20 cellular contexts compared by ENCODE assay signal in the genomic region with DNA sequence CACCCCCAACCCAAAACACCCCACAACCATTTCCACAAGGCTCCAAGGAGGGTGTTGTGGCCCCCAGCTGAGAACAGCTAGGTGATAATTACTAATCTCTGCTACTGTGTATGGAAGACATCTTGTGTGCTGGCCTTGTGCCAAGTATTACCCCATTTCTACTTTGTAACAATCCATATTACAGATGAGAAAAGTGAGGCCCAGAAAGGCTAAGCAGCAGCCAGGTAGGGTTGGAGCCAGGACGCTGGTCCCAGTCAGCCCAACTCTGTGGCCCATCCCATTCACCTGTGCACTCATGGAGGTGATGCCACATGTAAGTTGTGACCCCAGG.
"Had no signal": no experiment of that assay in that cellular context is flagged by ENCODE, and none has a peak within 500 bp of the region (broad histone marks: within the 10 kb centered on the region; RNA-seq: fewer than 3 reads in every experiment).

No MANE protein-coding gene starts in this region.

- DNase-seq: cortex of kidney; dorsolateral prefrontal cortex; effector CD8-positive, alpha-beta T cell; heart right ventricle; kidney glomerular epithelial cell; mammary epithelial cell; occipital lobe; pancreas; right cardiac atrium; stimulated activated CD4-positive, alpha-beta T cell treated with anti-CD3 and anti-CD28 coated beads, Interleukin-2, amount 100 ng/mL, for 48 hours; stimulated activated naive CD4-positive, alpha-beta T cell treated with Interleukin-2 at 50 U/mL for 16 hours; trophoblast cell had no signal

- ATAC-seq: esophagus mucosa; heart right ventricle; naive thymus-derived CD8-positive, alpha-beta T cell; pancreas; right cardiac atrium had no signal

- H3K36me3 Mint-ChIP-seq: naive thymus-derived CD8-positive, alpha-beta T cell had no signal

- H3K27me3 ChIP-seq: dorsolateral prefrontal cortex, heart right ventricle, pancreas had no signal

- H3K4me1 ChIP-seq: pancreas had no signal

- H3K27ac ChIP-seq: dorsolateral prefrontal cortex, heart right ventricle, pancreas had no signal

- H3K27me3 Mint-ChIP-seq: progenitor cell of endocrine pancreas had no signal

- H3K4me3 ChIP-seq: dorsolateral prefrontal cortex, heart right ventricle, pancreas, smooth muscle cell had no signal

- FAIRE-seq: endometrium, frontal cortex, islet of Langerhans, pancreas had no signal

- H3K36me3 ChIP-seq: heart right ventricle, pancreas had no signal

- H3K4me2 ChIP-seq: smooth muscle cell had no signal

- H3K9me3 Mint-ChIP-seq: naive thymus-derived CD8-positive, alpha-beta T cell; neural crest cell had no signal

- H3K4me3 Mint-ChIP-seq: naive thymus-derived CD8-positive, alpha-beta T cell; neural crest cell had no signal

- H3K9me3 ChIP-seq: heart right ventricle, pancreas had no signal
